21 cellular contexts compared by ENCODE assay signal in genomic region chr2:233005096-233005495, GRCh38. TPM values are rescaled to one million over a fixed set of nuclear protein-coding genes. Genes with fewer than 3 reads are reported as not detected.
"Had no signal": no experiment of that assay in that cellular context is flagged by ENCODE, and none has a peak within 500 bp of the region (broad histone marks: within the 10 kb centered on the region; RNA-seq: fewer than 3 reads in every experiment).

No MANE protein-coding gene starts in this region.

- H3K4me1 ChIP-seq: thyroid gland, upper lobe of left lung, vagina had no signal

- ATAC-seq: left colon; mucosa of descending colon; naive thymus-derived CD8-positive, alpha-beta T cell; right cardiac atrium had no signal

- H3K4me3 Mint-ChIP-seq: naive thymus-derived CD8-positive, alpha-beta T cell; neural crest cell had no signal

- H3K27ac ChIP-seq: coronary artery, hepatocyte, ovary, thyroid gland, upper lobe of left lung, vagina had no signal

- H3K27me3 ChIP-seq: hepatocyte, ovary, thyroid gland, upper lobe of left lung, vagina had no signal

- H3K36me3 ChIP-seq: ovary, thyroid gland, upper lobe of left lung, vagina had no signal

- H3K9me3 Mint-ChIP-seq: naive thymus-derived CD8-positive, alpha-beta T cell; neural crest cell had no signal

- H3K27ac Mint-ChIP-seq: progenitor cell of endocrine pancreas had no signal

- H3K4me3 ChIP-seq: coronary artery, hepatocyte, mucosa of descending colon, ovary, thyroid gland, upper lobe of left lung, vagina had no signal

- DNase-seq: effector CD4-positive, alpha-beta T cell; foreskin melanocyte; left colon; mammary epithelial cell; mucosa of descending colon; naive thymus-derived CD8-positive, alpha-beta T cell; ovary; right cardiac atrium; small intestine; stimulated activated CD4-positive, alpha-beta T cell treated with anti-CD3 and anti-CD28 coated beads, Interleukin-2, amount 100 ng/mL, for 48 hours; stimulated activated naive CD4-positive, alpha-beta T cell treated with Interleukin-2 at 50 U/mL for 16 hours; thyroid gland; upper lobe of left lung had no signal

- H3K4me1 Mint-ChIP-seq: neural crest cell had no signal

- H3K9me3 ChIP-seq: mucosa of descending colon, ovary, thyroid gland, upper lobe of left lung, vagina had no signal

RNA-seq across cellular contexts. Expression of gene NGEF, which starts 8.0 kb away (rescaled TPM):
- total RNA-seq: naive thymus-derived CD8-positive, alpha-beta T cell had no signal
- polyA plus RNA-seq: naive thymus-derived CD8-positive, alpha-beta T cell had no signal

RNA-seq across cellular contexts. Expression of gene NEU2, which starts 27.4 kb away (rescaled TPM):
- total RNA-seq: dermis microvascular lymphatic vessel endothelial cell; hepatocyte; kidney epithelial cell; left colon; mammary epithelial cell; mucosa of descending colon; naive thymus-derived CD8-positive, alpha-beta T cell; neural crest cell; ovary; progenitor cell of endocrine pancreas; right cardiac atrium; thyroid gland; upper lobe of left lung; vagina had no signal
- polyA plus RNA-seq: esophagus; hepatocyte; mammary epithelial cell; naive thymus-derived CD8-positive, alpha-beta T cell; ovary; right cardiac atrium; small intestine had no signal
